In genomic region chr1:21200767-21201166, GRCh38 we compare ENCODE assay signal across 26 cellular contexts. TPM values are rescaled to one million over a fixed set of nuclear protein-coding genes. Genes with fewer than 3 reads are reported as not detected.
DNase-seq lines count a peak whose midpoint lies in the region; ATAC-seq and TF ChIP-seq lines count a peak whose summit lies in the region.
"Had no signal": no experiment of that assay in that cellular context is flagged by ENCODE, and none has a peak within 500 bp of the region (broad histone marks: within the 10 kb centered on the region; RNA-seq: fewer than 3 reads in every experiment).

No MANE protein-coding gene starts in this region.

- ATAC-seq in foreskin keratinocyte = peak; percentile 11
- ATAC-seq in Right ventricle myocardium superior (ENCODE audit: poor library complexity) = no peak
- ATAC-seq: A549; naive thymus-derived CD8-positive, alpha-beta T cell; sciatic nerve had no signal

- DNase-seq in LHCN-M2 (ENCODE audit: low read depth) (peak; percentile 24), astrocyte of the spinal cord (ENCODE audit: low read depth, low spot score) (peak; percentile 28), foreskin keratinocyte (peak in 1 of 2 donors; percentile 42), GM13976 (ENCODE audit: low spot score) (no peak), Right ventricle myocardium superior (no peak)
- DNase-seq in activated naive CD4-positive, alpha-beta T cell treated with Interleukin-2 at 50 U/mL for 16 hours = no peak
- DNase-seq in activated CD4-positive, CD25-positive, alpha-beta regulatory T cell treated with anti-CD3 and anti-CD28 coated beads, Interleukin-2, amount 50 U/mL, for 72 hours = no peak
- DNase-seq: activated CD8-positive, alpha-beta memory T cell treated with anti-CD3 and anti-CD28 coated beads for 24 hours; activated T-cell treated with anti-CD3 and anti-CD28 coated beads, Interleukin-2, amount 50 U/mL, for 72 hours; aorta; effector CD8-positive, alpha-beta T cell; esophagus squamous epithelium; H9; KG1; naive thymus-derived CD8-positive, alpha-beta T cell; NCI-H1048; NCI-H187; NCI-H526 treated with DMSO at 0.1 percent for 48 hours; stimulated activated CD4-positive, alpha-beta T cell treated with anti-CD3 and anti-CD28 coated beads, Interleukin-15, amount 100 ng/mL, for 24 hours; stimulated activated CD8-positive, alpha-beta memory T cell treated with anti-CD3 and anti-CD28 coated beads, Interleukin-4, amount 100 ng/mL, for 48 hours; SW 1271; upper lobe of left lung had no signal

- H3K4me1 ChIP-seq in ACC112 (ENCODE audit: control insufficient read depth, insufficient read depth, low read length, unreplicated experiment) (peaks cover 8% of the 10 kb centered on the region), foreskin keratinocyte (no peaks in the 10 kb centered on the region)
- H3K4me1 ChIP-seq: A549, BLaER1, esophagus squamous epithelium, upper lobe of left lung had no signal

- H3K79me2 ChIP-seq in ACC112 (ENCODE audit: control insufficient read depth, insufficient read depth, low read length, unreplicated experiment) = no peaks in the 10 kb centered on the region

- in situ Hi-C loops in astrocyte of the spinal cord (cut with HindIII; ENCODE audit: low sequenced_read_pairs) = no loop called here
- in situ Hi-C loops in GM13976 (cut with MboI; ENCODE audit: low sequenced_read_pairs, unreplicated experiment) = loop anchor here (25.0 kb wide), 1 partner anchor 663 kb away; no protein-coding TSS in a partner anchor

- H3K36me3 ChIP-seq in ACC112 (ENCODE audit: insufficient read depth, low read length) = no peaks in the 10 kb centered on the region
- H3K36me3 ChIP-seq: BLaER1, esophagus squamous epithelium, upper lobe of left lung had no signal

- intact Hi-C loops in Right ventricle myocardium superior (cut with DNase I) = no loop called here

- no peak overlapping the region for H2AFZ ChIP-seq in ACC112 (ENCODE audit: low read length, unreplicated experiment)

- H3K27me3 ChIP-seq in ACC112 (ENCODE audit: insufficient read depth, low read length) (no peaks in the 10 kb centered on the region), foreskin keratinocyte (no peaks in the 10 kb centered on the region)
- H3K27me3 ChIP-seq: BLaER1, esophagus squamous epithelium, upper lobe of left lung had no signal

- H3K27ac ChIP-seq in ACC112 (ENCODE audit: low read depth, low read length) (0 out of 2 replicates have a peak overlapping the region, but pooled peaks have one; percentile 24), foreskin keratinocyte (no peak overlapping the region)
- H3K27ac ChIP-seq: A549, BLaER1, esophagus squamous epithelium, upper lobe of left lung had no signal

- no peak overlapping the region for H3K4me3 ChIP-seq in ACC112 (ENCODE audit: low read depth, low read length)
- H3K4me3 ChIP-seq in astrocyte of the spinal cord (ENCODE audit: low read depth, low read length) = no peak overlapping the region
- H3K4me3 ChIP-seq: A549, BLaER1, esophagus squamous epithelium, upper lobe of left lung had no signal

- TF ChIP-seq CTCF in astrocyte of the spinal cord (IDR thresholded peaks at IDR 0.05; ENCODE audit: low read depth, low read length) = no peak
- no peak for TF ChIP-seq CTCF in foreskin keratinocyte (conservative IDR thresholded peaks at IDR 0.05)
- no peak for TF ChIP-seq CTCF in GM13976 (IDR thresholded peaks at IDR 0.05; ENCODE audit: borderline replicate concordance, control extremely low read depth, extremely low read depth, insufficient read depth, missing control alignments)

RNA-seq across cellular contexts. Expression of gene EIF4G3, which starts 24.1 kb away (rescaled TPM):
- 41.6 and 45.8 TPM in 2 replicates for total RNA-seq in LHCN-M2 (2014; rRNA removed)
- polyA plus RNA-seq in LHCN-M2 (2012) = 21.6 TPM
- 41.3 and 42.4 TPM in 2 replicates for total RNA-seq in foreskin keratinocyte
- 9.2 and 12.7 TPM in 2 replicates for polyA plus RNA-seq in foreskin keratinocyte
- 24.7 TPM for total RNA-seq in Right ventricle myocardium superior

Comparison
In these comparisons a context has a peak if more than half of its experiments do, and no peak if none do; other contexts are left out.
1. DNase-seq: peak in LHCN-M2 (single experiment) and astrocyte of the spinal cord (single experiment); none in GM13976 (single experiment), activated naive CD4-positive, alpha-beta T cell treated with Interleukin-2 at 50 U/mL for 16 hours (single experiment), Right ventricle myocardium superior (single experiment) and activated CD4-positive, CD25-positive, alpha-beta regulatory T cell treated with anti-CD3 and anti-CD28 coated beads, Interleukin-2, amount 50 U/mL, for 72 hours (single experiment).